In genomic region chr3:107685383-107685782, GRCh38 we compare ENCODE assay signal across 16 cellular contexts.
DNase-seq lines count a peak whose midpoint lies in the region; ATAC-seq and TF ChIP-seq lines count a peak whose summit lies in the region.
"Had no signal": no experiment of that assay in that cellular context is flagged by ENCODE, and none has a peak within 500 bp of the region (broad histone marks: within the 10 kb centered on the region; RNA-seq: fewer than 3 reads in every experiment).

No MANE protein-coding gene starts in this region.

- POLR2A ChIA-PET in WTC11 (lab: Charles Lee) = no interaction called here

- CTCF ChIA-PET in WTC11 (lab: Charles Lee) = interaction anchor here (1.5 to 1.8 kb wide), 2 partner anchors 25 to 56 kb away, joined by 7 to 9 read pairs; no protein-coding TSS in a partner anchor

- no peaks in the 10 kb centered on the region for H3K27me3 ChIP-seq in cardiac muscle cell
- H3K27me3 ChIP-seq in heart right ventricle = no peaks in the 10 kb centered on the region
- no peaks in the 10 kb centered on the region for H3K27me3 ChIP-seq in GM23338 (ENCODE audit: insufficient read depth)
- no peaks in the 10 kb centered on the region for H3K27me3 ChIP-seq in neural cell (ENCODE audit: insufficient read depth, low read depth, low read length)
- H3K27me3 ChIP-seq: BE2C, Peyer's patch had no signal

- H3K4me3 ChIP-seq in cardiac muscle cell (no peak overlapping the region), heart right ventricle (no peak overlapping the region), GM23338 (no peak overlapping the region), neural cell (ENCODE audit: low read length) (peak overlapping the region; percentile 11)
- H3K4me3 ChIP-seq: Peyer's patch had no signal

- H3K36me3 Mint-ChIP-seq in GM23338 (ENCODE audit: low read depth) = peaks cover 6% of the 10 kb centered on the region; the same call in 2 of the 3 replicates
- peaks cover 6% of the 10 kb centered on the region for H3K36me3 Mint-ChIP-seq in WTC11

- H3K36me3 ChIP-seq in cardiac muscle cell (no peaks in the 10 kb centered on the region), heart right ventricle (no peaks in the 10 kb centered on the region), GM23338 (ENCODE audit: insufficient read depth) (no peaks in the 10 kb centered on the region), neural cell (ENCODE audit: insufficient read depth, low read length) (no peaks in the 10 kb centered on the region)
- H3K36me3 ChIP-seq: BE2C, Peyer's patch had no signal

- no peaks in the 10 kb centered on the region for H3K9me3 ChIP-seq in cardiac muscle cell (ENCODE audit: low read depth)
- H3K9me3 ChIP-seq in heart right ventricle = no peaks in the 10 kb centered on the region
- H3K9me3 ChIP-seq in neural cell (ENCODE audit: low read length) = no peaks in the 10 kb centered on the region
- H3K9me3 ChIP-seq: BE2C, Peyer's patch had no signal

- no peak for ATAC-seq in heart right ventricle
- ATAC-seq in GM23338 = no peak
- no peak for ATAC-seq in WTC11
- ATAC-seq in GM21526 (IDR thresholded peaks at IDR 0.05; ENCODE audit: low FRiP score, unreplicated experiment) = no peak

- intact Hi-C loops in heart right ventricle (cut with DNase I) = loop anchor here in 1 of 10 donors (10.0 kb wide), 1 partner anchor 49 kb away; no protein-coding TSS in a partner anchor

- H3K79me2 ChIP-seq in GM23338 (replicated peaks; ENCODE audit: insufficient read depth) (no peaks in the 10 kb centered on the region), neural cell (replicated peaks; ENCODE audit: insufficient read depth, low read length) (no peaks in the 10 kb centered on the region)

- peak overlapping the region; percentile 40 for H3K27ac ChIP-seq in cardiac muscle cell
- peak overlapping the region in 3 of 10 donors; percentile 4 to 66 (median 41) for H3K27ac ChIP-seq in heart right ventricle
- no peak overlapping the region for H3K27ac ChIP-seq in GM23338 (ENCODE audit: low read depth)
- peak overlapping the region; percentile 15 for H3K27ac ChIP-seq in neural cell (ENCODE audit: low read length)
- H3K27ac ChIP-seq: Peyer's patch had no signal

- DNase-seq in cardiac muscle cell (ENCODE audit: low read depth in 1 of 2, low spot score in 1 of 2) = no peak
- no peak for DNase-seq in heart right ventricle
- DNase-seq in GM23338 (ENCODE audit: low spot score) = no peak
- DNase-seq in WTC11 (ENCODE audit: low spot score) = no peak
- DNase-seq in NCI-H524 treated with DMSO at 0.1 percent for 48 hours (lab: John Stamatoyannopoulos, UW) = no peak
- DNase-seq: BE2C, DMS53, HCEC 1CT, MV-4-11, NCI-H1436 treated with DMSO at 0.1 percent for 48 hours, NCI-H2107, NCI-H748 treated with DMSO at 0.1 percent for 48 hours, Peyer's patch, Right ventricle myocardium superior had no signal

- no peak overlapping the region for H2AFZ ChIP-seq in GM23338
- no peak overlapping the region for H2AFZ ChIP-seq in neural cell (ENCODE audit: low read depth, low read length)

- H3K27me3 Mint-ChIP-seq in GM23338 (ENCODE audit: insufficient read depth, low read depth, poor library complexity) (no peaks in the 10 kb centered on the region), WTC11 (ENCODE audit: low read depth) (no peaks in the 10 kb centered on the region)

- H3K9ac ChIP-seq in neural cell (ENCODE audit: low read length) = no peak overlapping the region

- H3K4me1 ChIP-seq in cardiac muscle cell (ENCODE audit: low read depth) = peaks cover 34% of the 10 kb centered on the region
- H3K4me1 ChIP-seq in heart right ventricle = peaks cover 0 to 50% (median 40%) of the 10 kb centered on the region in 9 donors
- peaks cover 32% of the 10 kb centered on the region for H3K4me1 ChIP-seq in GM23338 (ENCODE audit: insufficient read depth)

- no peak for TF ChIP-seq EP300 in neural cell (conservative IDR thresholded peaks at IDR 0.05; ENCODE audit: poor library complexity, severe bottlenecking)

- TF ChIP-seq RAD21 in neural cell (conservative IDR thresholded peaks at IDR 0.05) = no peak

- no peaks in the 10 kb centered on the region for H4K20me1 ChIP-seq in GM23338 (replicated peaks; ENCODE audit: insufficient read depth)
- H4K20me1 ChIP-seq in neural cell (ENCODE audit: insufficient read depth) = no peaks in the 10 kb centered on the region

- H3K4me2 ChIP-seq in GM23338 = peak overlapping the region; percentile 59
- no peak overlapping the region for H3K4me2 ChIP-seq in neural cell (ENCODE audit: low read length)

- peaks cover 39% of the 10 kb centered on the region for H3K4me1 Mint-ChIP-seq in GM23338
- peaks cover 52% of the 10 kb centered on the region for H3K4me1 Mint-ChIP-seq in WTC11

- H3K9me3 Mint-ChIP-seq in GM23338 (no peaks in the 10 kb centered on the region; the same call in 2 of the 3 replicates), WTC11 (peaks cover 7% of the 10 kb centered on the region)

- H3F3A ChIP-seq in GM23338 (replicated peaks; ENCODE audit: low read depth) (no peaks in the 10 kb centered on the region), neural cell (ENCODE audit: insufficient read depth, low read length, poor library complexity, severe bottlenecking) (peaks cover 4% of the 10 kb centered on the region)

- H3K9me2 ChIP-seq in GM23338 (ENCODE audit: insufficient read depth) = no peaks in the 10 kb centered on the region
- no peaks in the 10 kb centered on the region for H3K9me2 ChIP-seq in neural cell (ENCODE audit: insufficient read depth, low read length)

- H3K27ac Mint-ChIP-seq in GM23338 (peak overlapping the region; percentile 90), WTC11 (peak overlapping the region; percentile 10; the same call in 1 of the 2 replicates)

- TF ChIP-seq CTCF in cardiac muscle cell (IDR thresholded peaks at IDR 0.05; ENCODE audit: low read depth, low read length) (no peak), heart right ventricle (IDR thresholded peaks at IDR 0.05) (no peak), GM23338 (conservative IDR thresholded peaks at IDR 0.05; ENCODE audit: low read depth in 2 of 2) (no peak), WTC11 (IDR thresholded peaks at IDR 0.05) (no peak), neural cell (IDR thresholded peaks at IDR 0.05; ENCODE audit: poor library complexity, severe bottlenecking) (no peak)

- WGBS in heart right ventricle, 2 donors = 91 to 100% methylated on average over 2 of the region's 2 CpGs

- H3K4me3 Mint-ChIP-seq in GM23338 (no peak overlapping the region), WTC11 (no peak overlapping the region)

TF ChIP-seq in GM23338, 12 proteins besides CTCF, POLR2A, EP300 and RAD21 (continues in another document):
- no peak for TF ChIP-seq JUNB (IDR thresholded peaks at IDR 0.05; ENCODE audit: unreplicated experiment)

TF ChIP-seq in WTC11, 78 proteins besides CTCF, POLR2A, EP300 and RAD21 (continues in another document):
- no peak for TF ChIP-seq IRF2 (CRISPR knock-in tag; IDR thresholded peaks at IDR 0.05; ENCODE audit: borderline replicate concordance, low read depth)
- TF ChIP-seq FOXP1 (CRISPR knock-in tag; IDR thresholded peaks at IDR 0.05; ENCODE audit: borderline replicate concordance) = no peak
- no peak for TF ChIP-seq ESRRA (CRISPR knock-in tag; IDR thresholded peaks at IDR 0.05; ENCODE audit: borderline replicate concordance)
- TF ChIP-seq EMX1 (CRISPR knock-in tag; IDR thresholded peaks at IDR 0.05) = no peak
- no peak for TF ChIP-seq SMAD3 (CRISPR knock-in tag; IDR thresholded peaks at IDR 0.05; ENCODE audit: borderline replicate concordance)
- TF ChIP-seq NFATC4 (CRISPR knock-in tag; IDR thresholded peaks at IDR 0.05) = no peak

TF ChIP-seq in neural cell, 6 proteins besides CTCF, POLR2A, EP300 and RAD21:
- TF ChIP-seq MXI1 (conservative IDR thresholded peaks at IDR 0.05; ENCODE audit: poor library complexity, severe bottlenecking) = no peak
- peak; percentile 61 for TF ChIP-seq POLR2AphosphoS5 (IDR thresholded peaks at IDR 0.05)
